ENCODE assay signal across 8 cellular contexts in the genomic region with DNA sequence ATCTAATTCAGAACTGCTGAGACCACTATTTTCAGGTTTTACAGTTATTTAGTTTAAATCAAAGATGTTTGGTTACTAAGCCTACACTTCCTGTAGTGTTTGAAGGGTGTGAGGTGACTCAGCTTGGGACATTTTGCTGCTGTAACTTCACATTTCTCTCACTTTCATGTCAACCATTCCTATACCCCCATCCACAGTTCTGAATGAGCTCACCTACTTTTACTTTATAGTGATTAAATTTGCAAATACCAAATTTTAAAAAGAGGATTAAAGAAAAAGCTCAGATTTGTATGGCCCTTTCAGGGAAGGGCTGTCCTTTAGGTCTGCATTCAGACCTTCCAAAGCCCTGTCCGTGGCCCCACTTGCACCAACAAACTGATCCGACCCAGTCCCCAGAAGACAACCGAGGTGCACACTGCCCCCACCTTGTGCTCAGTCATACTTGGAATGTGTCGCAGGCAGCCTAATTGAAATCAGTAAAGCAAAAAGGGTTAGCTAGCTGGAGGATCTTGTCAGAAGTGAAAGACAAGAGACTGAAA.
DNase-seq lines count a peak whose midpoint lies in the region; ATAC-seq, FAIRE-seq and TF ChIP-seq lines count a peak whose summit lies in the region.

No MANE protein-coding gene starts in this region.

- H3K27ac ChIP-seq in HepG2 (ENCODE audit: extremely low read length, insufficient read depth, low read length) (no peak overlapping the region), right lobe of liver (no peak overlapping the region)
- H3K27ac ChIP-seq in naive thymus-derived CD4-positive, alpha-beta T cell (ENCODE audit: low read depth, low read length), result no peak overlapping the region

- no peak overlapping the region for H3K4me3 ChIP-seq in HepG2 (replicated peaks in 1 of 3; ENCODE audit: insufficient read depth in 1 of 3, low read depth in 2 of 3, low read length in 3 of 3)
- H3K4me3 ChIP-seq in right lobe of liver, result no peak overlapping the region
- peak overlapping the region; percentile 22 for H3K4me3 ChIP-seq in naive thymus-derived CD4-positive, alpha-beta T cell (ENCODE audit: low read length)

- no peak for TF ChIP-seq RAD21 in HepG2 (CRISPR knock-in tag; IDR thresholded peaks at IDR 0.05)

- no TSS peak for BruUV-seq in HepG2 (replicated peaks; lab: Mats Ljungman, UMichigan)

- H3K27me3 ChIP-seq in HepG2 (ENCODE audit: control insufficient read depth in 1 of 2, insufficient read depth in 2 of 2, low read length in 2 of 2) (no peaks in the 10 kb centered on the region), right lobe of liver (no peaks in the 10 kb centered on the region)
- H3K27me3 ChIP-seq in naive thymus-derived CD4-positive, alpha-beta T cell (ENCODE audit: control insufficient read depth in 2 of 2, insufficient read depth in 2 of 2, low read length in 2 of 2), result no peaks in the 10 kb centered on the region

- DNase-seq in HepG2 (ENCODE audit: low spot score) (no peak), right lobe of liver (no peak), NCI-H146 treated with DMSO at 0.1 percent for 48 hours (lab: John Stamatoyannopoulos, UW; ENCODE audit: unreplicated experiment) (no peak), GDM1 (lab: John Stamatoyannopoulos, UW) (no peak), MV-4-11 (lab: John Stamatoyannopoulos, UW) (no peak)
- peak; percentile 6 to 7 for DNase-seq in activated CD4-positive, alpha-beta T cell treated with anti-CD3 and anti-CD28 coated beads, Interleukin-2, amount 50 U/mL, for 4 hours
- DNase-seq in naive thymus-derived CD4-positive, alpha-beta T cell, result peak in 2 of 9 donors; percentile 1 to 43

- in situ Hi-C loops in HepG2 (cut with HindIII; ENCODE audit: extremely low pct_ligation_motif_present, low pct_unique_long_range_greater_than_20kb), result no loop called here

- no peak for FAIRE-seq in HepG2 (lab: Jason Lieb, UNC)

- H2AFZ ChIP-seq in HepG2 (ENCODE audit: low read length), result no peak overlapping the region

- CTCF ChIA-PET in HepG2 (lab: Yijun Ruan, JAX; ENCODE audit: low intra/inter-chr PET ratio, low total read pairs), result no interaction called here
- CTCF ChIA-PET in naive thymus-derived CD4-positive, alpha-beta T cell (lab: Charles Lee), result interaction anchor here (0.6 kb wide), 1 partner anchor 160 kb away, joined by 4 read pairs; no protein-coding TSS in a partner anchor

- H4K20me1 ChIP-seq in HepG2 (ENCODE audit: insufficient read depth, low read length), result no peaks in the 10 kb centered on the region

- H3K9ac ChIP-seq in HepG2 (ENCODE audit: insufficient read depth, low read depth, low read length), result no peak overlapping the region

- TF ChIP-seq CTCF in HepG2 (CRISPR knock-in tag; IDR thresholded peaks at IDR 0.05), result no peak
- no peak for TF ChIP-seq CTCF in right lobe of liver (IDR thresholded peaks at IDR 0.05)

- TF ChIP-seq POLR2A in HepG2 (IDR thresholded peaks at IDR 0.05; ENCODE audit: insufficient read depth in 1 of 2, low read depth in 2 of 2, low read length in 2 of 2), result no peak
- TF ChIP-seq POLR2A in right lobe of liver (IDR thresholded peaks at IDR 0.05), result no peak

- H3K27me3 Mint-ChIP-seq in naive thymus-derived CD4-positive, alpha-beta T cell, result peaks cover 4 to 12% (median 10%) of the 10 kb centered on the region in 5 donors

- no peak for TF ChIP-seq EP300 in HepG2 (IDR thresholded peaks at IDR 0.05; ENCODE audit: low read depth in 2 of 2, low read length in 2 of 2)
- no peak for TF ChIP-seq EP300 in HepG2 (CRISPR knock-in tag; IDR thresholded peaks at IDR 0.05; ENCODE audit: borderline replicate concordance)

- POLR2A ChIA-PET in HepG2 (lab: Yijun Ruan, JAX), result interaction anchor here (1.0 kb wide), 1 partner anchor 38 kb away, joined by 4 read pairs; no protein-coding TSS in a partner anchor
- POLR2A ChIA-PET in naive thymus-derived CD4-positive, alpha-beta T cell (lab: Charles Lee), result no interaction called here

- ATAC-seq in HepG2, result peak; percentile 46
- ATAC-seq in right lobe of liver, result no peak
- ATAC-seq in HG03064 (IDR thresholded peaks at IDR 0.05; ENCODE audit: low read depth, unreplicated experiment), result peak; percentile 93
- peak; percentile 74 for ATAC-seq in naive thymus-derived CD4-positive, alpha-beta T cell

- 82% methylated on average over 4 of the region's 4 CpGs for WGBS in HepG2 (ENCODE audit: low lambda C conversion rate)
- WGBS in right lobe of liver (ENCODE audit: insufficient coverage, low coverage, low lambda C conversion rate, missing lambda C conversion rate), result 52% methylated on average over 4 of the region's 4 CpGs

- H3K9me3 ChIP-seq in HepG2 (ENCODE audit: low read length) (no peaks in the 10 kb centered on the region), right lobe of liver (no peaks in the 10 kb centered on the region)
- H3K9me3 ChIP-seq in naive thymus-derived CD4-positive, alpha-beta T cell (ENCODE audit: control insufficient read depth in 2 of 3, low read length in 3 of 3), result no peaks in the 10 kb centered on the region

- H3K36me3 Mint-ChIP-seq in naive thymus-derived CD4-positive, alpha-beta T cell, result no peaks in the 10 kb centered on the region

- peak overlapping the region in 1 of 9 donors; percentile 58 for H3K27ac Mint-ChIP-seq in naive thymus-derived CD4-positive, alpha-beta T cell

- peak overlapping the region in 1 of 10 donors; percentile 52 for H3K4me3 Mint-ChIP-seq in naive thymus-derived CD4-positive, alpha-beta T cell

- no peak overlapping the region for H3K4me2 ChIP-seq in HepG2 (ENCODE audit: low read depth, low read length)

- peaks cover 35% of the 10 kb centered on the region for H3K4me1 ChIP-seq in HepG2 (ENCODE audit: insufficient read depth, low read length)
- H3K4me1 ChIP-seq in right lobe of liver, result no peaks in the 10 kb centered on the region
- H3K4me1 ChIP-seq in naive thymus-derived CD4-positive, alpha-beta T cell (ENCODE audit: control insufficient read depth in 2 of 2, insufficient read depth in 2 of 2, low read length in 2 of 2), result peaks cover 0 to 12% of the 10 kb centered on the region in 2 donors

- peaks cover 0 to 14% (median 6%) of the 10 kb centered on the region in 7 donors for H3K4me1 Mint-ChIP-seq in naive thymus-derived CD4-positive, alpha-beta T cell

- intact Hi-C loops in HepG2 (cut with micrococcal nuclease; ENCODE audit: unreplicated experiment), result no loop called here
- intact Hi-C loops in right lobe of liver (cut with DNase I), result no loop called here
- intact Hi-C loops in naive thymus-derived CD4-positive, alpha-beta T cell (cut with micrococcal nuclease), result loop anchor here in 1 of 2 donors (2.0 kb wide), 1 partner anchor 38 kb away; no protein-coding TSS in a partner anchor

- no peaks in the 10 kb centered on the region for H3K9me3 Mint-ChIP-seq in naive thymus-derived CD4-positive, alpha-beta T cell

- H3K79me2 ChIP-seq in HepG2 (ENCODE audit: insufficient read depth, low read length), result no peaks in the 10 kb centered on the region

- peaks cover 0 to 10% of the 10 kb centered on the region in 2 experiments; a peak in 2 of 5 replicates for H3K36me3 ChIP-seq in HepG2 (replicated peaks in 1 of 2; ENCODE audit: control insufficient read depth in 1 of 2, insufficient read depth in 2 of 2, low read length in 2 of 2)
- no peaks in the 10 kb centered on the region for H3K36me3 ChIP-seq in right lobe of liver
- H3K36me3 ChIP-seq in naive thymus-derived CD4-positive, alpha-beta T cell (ENCODE audit: control insufficient read depth in 2 of 3, insufficient read depth in 3 of 3, low read length in 3 of 3), result no peaks in the 10 kb centered on the region

TF ChIP-seq in HepG2, 621 proteins besides CTCF, POLR2A, EP300 and RAD21:
- TF ChIP-seq TSC22D2 (CRISPR knock-in tag; IDR thresholded peaks at IDR 0.05; ENCODE audit: borderline replicate concordance) (no peak), KLF9 (CRISPR knock-in tag; IDR thresholded peaks at IDR 0.05; ENCODE audit: low read depth) (no peak), RBM22 (optimal IDR thresholded peaks at IDR 0.05; ENCODE audit: low read length) (peak; percentile 47)

Comparison
In these comparisons a context has a peak if more than half of its experiments do, and no peak if none do; other contexts are left out.
1. ATAC-seq: peak in HepG2 (single experiment), HG03064 (single experiment) and naive thymus-derived CD4-positive, alpha-beta T cell (single experiment); none in right lobe of liver (0 of 4).
2. DNase-seq: peak in activated CD4-positive, alpha-beta T cell treated with anti-CD3 and anti-CD28 coated beads, Interleukin-2, amount 50 U/mL, for 4 hours (2 of 2); none in HepG2 (single experiment), right lobe of liver (0 of 3), NCI-H146 treated with DMSO at 0.1 percent for 48 hours (single experiment), GDM1 (single experiment) and MV-4-11 (single experiment).